ENCODE assay signal across 1 cellular context in the genomic region with DNA sequence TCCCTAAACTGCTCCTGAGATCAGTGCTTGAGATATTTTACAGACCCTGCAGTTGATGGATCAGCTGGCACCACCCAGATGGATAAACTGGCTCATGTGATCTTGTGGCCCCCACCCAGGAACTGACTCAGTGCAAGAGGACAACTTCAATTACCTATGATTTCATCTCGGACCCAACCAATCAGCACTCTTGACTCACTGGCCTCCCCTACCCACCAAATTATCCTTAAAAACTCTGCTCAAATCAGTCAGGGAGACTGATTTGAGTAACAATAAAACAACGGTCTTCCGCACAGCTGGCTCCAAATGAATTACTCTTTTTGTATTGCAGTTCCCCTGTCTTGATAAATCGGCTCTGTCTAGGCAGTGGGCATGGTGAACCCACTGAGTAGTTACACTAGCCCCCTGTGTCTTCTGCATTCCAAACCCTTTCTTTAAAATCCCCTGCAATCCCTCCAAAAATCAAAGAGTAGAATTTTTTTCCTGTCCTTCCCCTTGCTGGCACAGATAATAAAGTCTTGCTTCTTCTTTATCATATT.
A peak's percentile ranks its signal among the peaks of the same experiment; 100 is the strongest.
TF ChIP-seq lines count a peak whose summit lies in the region.

No MANE protein-coding gene starts in this region.

TF ChIP-seq in H1, 55 proteins besides CTCF, POLR2A, EP300 and RAD21:
- TF ChIP-seq MAFK (IDR thresholded peaks at IDR 0.05; ENCODE audit: low read depth, low read length) (no peak), KDM5A (IDR thresholded peaks at IDR 0.05; ENCODE audit: low read length) (no peak), HDAC2 (IDR thresholded peaks at IDR 0.05; ENCODE audit: borderline replicate concordance in 1 of 2, low read depth in 2 of 2, low read length in 2 of 2) (0 out of 4 replicates have a peak, but pooled peaks of 1 of the 2 experiments have one; percentile 20)
